31 cellular contexts compared by ENCODE assay signal in genomic region chr3:52817860-52818259, GRCh38. TPM values are rescaled to one million over a fixed set of nuclear protein-coding genes. Genes with fewer than 3 reads are reported as not detected.
"Had no signal": no experiment of that assay in that cellular context is flagged by ENCODE, and none has a peak within 500 bp of the region (broad histone marks: within the 10 kb centered on the region; RNA-seq: fewer than 3 reads in every experiment).

No MANE protein-coding gene starts in this region.

- ATAC-seq: mucosa of descending colon, psoas muscle, right cardiac atrium, upper lobe of right lung had no signal

- H3K36me3 ChIP-seq: neural progenitor cell, ovary, transverse colon, upper lobe of right lung, uterus had no signal

- H3K9me3 ChIP-seq: mucosa of descending colon, ovary, psoas muscle, spleen, transverse colon, upper lobe of right lung, uterus had no signal

- H3K4me3 ChIP-seq: mucosa of descending colon, neural progenitor cell, ovary, psoas muscle, skin epidermis, spleen, transverse colon, upper lobe of right lung, uterus had no signal

- DNase-seq: caudate nucleus; effector memory CD4-positive, alpha-beta T cell; erythroblast; head of caudate nucleus; mesenchymal stem cell; mucosa of descending colon; naive B cell; nucleus accumbens; ovary; posterior cingulate gyrus; psoas muscle; spleen; stimulated activated CD4-positive, alpha-beta T cell treated with anti-CD3 and anti-CD28 coated beads, Interleukin-2, amount 100 ng/mL, for 48 hours; stimulated activated naive CD4-positive, alpha-beta T cell treated with Interleukin-2 at 50 U/mL for 16 hours; transverse colon; upper lobe of right lung; uterus had no signal

- H3K27me3 ChIP-seq: neural progenitor cell, ovary, spleen, transverse colon, upper lobe of right lung, uterus had no signal

- H3K9ac ChIP-seq: neural progenitor cell had no signal

- H3K4me1 Mint-ChIP-seq: mesothelial cell of epicardium, naive B cell had no signal

- H3K4me2 ChIP-seq: neural progenitor cell had no signal

- H2AFZ ChIP-seq: neural progenitor cell had no signal

- H3K4me1 ChIP-seq: psoas muscle, spleen, transverse colon, upper lobe of right lung, uterus had no signal

- FAIRE-seq: colon, endometrium, frontal cortex, keratinocyte had no signal

- H3K27me3 Mint-ChIP-seq: dendritic cell treated with granulocyte-macrophage colony-stimulating factor and Interleukin-4, amounts not matched to agents 40 ng/mL and 50 ng/mL, for 4 days; naive B cell; natural killer cell treated with Interleukin-12 subunit alpha and Interleukin-12 subunit beta and Interleukin-15 and Interleukin-18, amount 100 ng/mL, for 72 hours had no signal

- H3K27ac ChIP-seq: neural progenitor cell, ovary, psoas muscle, skin epidermis, spleen, transverse colon, upper lobe of right lung, uterus had no signal

- H3K27ac Mint-ChIP-seq: dendritic cell treated with granulocyte-macrophage colony-stimulating factor and Interleukin-4, amounts not matched to agents 40 ng/mL and 50 ng/mL, for 4 days; mesothelial cell of epicardium; natural killer cell treated with Interleukin-12 subunit alpha and Interleukin-12 subunit beta and Interleukin-15 and Interleukin-18, amount 100 ng/mL, for 72 hours had no signal

- H3K9me3 Mint-ChIP-seq: dendritic cell treated with granulocyte-macrophage colony-stimulating factor and Interleukin-4, amounts not matched to agents 40 ng/mL and 50 ng/mL, for 4 days; mesothelial cell of epicardium; naive B cell; natural killer cell treated with Interleukin-12 subunit alpha and Interleukin-12 subunit beta and Interleukin-15 and Interleukin-18, amount 100 ng/mL, for 72 hours; neural progenitor cell had no signal

- H3K4me3 Mint-ChIP-seq: dendritic cell treated with granulocyte-macrophage colony-stimulating factor and Interleukin-4, amounts not matched to agents 40 ng/mL and 50 ng/mL, for 4 days; mesothelial cell of epicardium; natural killer cell treated with Interleukin-12 subunit alpha and Interleukin-12 subunit beta and Interleukin-15 and Interleukin-18, amount 100 ng/mL, for 72 hours; neural progenitor cell had no signal

RNA-seq across cellular contexts. Expression of gene MUSTN1, which starts 17.0 kb away (rescaled TPM):
- total RNA-seq: fibroblast of villous mesenchyme, frontal cortex, renal cortical epithelial cell had no signal
- polyA plus RNA-seq: keratinocyte had no signal

RNA-seq across cellular contexts. Expression of gene ITIH3, which starts 23.3 kb away (rescaled TPM):
- total RNA-seq: frontal cortex; glomerular endothelial cell; natural killer cell treated with Interleukin-12 subunit alpha and Interleukin-12 subunit beta and Interleukin-15 and Interleukin-18, amount 100 ng/mL, for 72 hours; renal cortical epithelial cell had no signal
- polyA plus RNA-seq: keratinocyte had no signal

RNA-seq across cellular contexts. Expression of gene ITIH1, which starts 40.5 kb away (rescaled TPM):
- total RNA-seq: fibroblast of villous mesenchyme; frontal cortex; glomerular endothelial cell; lung microvascular endothelial cell; mesothelial cell of epicardium; mucosa of descending colon; natural killer cell treated with Interleukin-12 subunit alpha and Interleukin-12 subunit beta and Interleukin-15 and Interleukin-18, amount 100 ng/mL, for 72 hours; psoas muscle; renal cortical epithelial cell; right cardiac atrium; transverse colon; upper lobe of right lung had no signal
- polyA plus RNA-seq: keratinocyte had no signal
